In the genomic region with DNA sequence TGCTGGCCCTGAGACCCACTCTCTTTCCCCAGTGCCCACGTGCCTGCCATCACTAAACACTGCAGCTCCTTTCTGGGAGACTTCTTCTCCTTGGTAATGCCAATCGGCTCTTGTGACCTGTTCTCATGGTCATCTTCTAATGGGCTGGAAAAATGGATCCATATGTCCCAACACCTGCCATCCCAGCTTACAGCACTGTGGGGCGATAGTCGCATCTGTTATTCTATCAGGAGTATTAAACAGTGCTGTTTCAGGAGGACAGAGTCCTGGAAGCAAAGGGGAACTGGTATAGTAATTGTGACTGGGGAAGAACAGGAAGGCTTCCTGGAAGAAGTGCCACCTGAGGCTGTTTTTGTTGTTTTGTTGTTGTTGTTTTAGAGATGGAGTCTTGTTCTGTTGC, we compare ENCODE assay signal across 18 cellular contexts.
DNase-seq lines count a peak whose midpoint lies in the region; TF ChIP-seq lines count a peak whose summit lies in the region.
"Had no signal": no experiment of that assay in that cellular context is flagged by ENCODE, and none has a peak within 500 bp of the region (broad histone marks: within the 10 kb centered on the region; RNA-seq: fewer than 3 reads in every experiment).

No MANE protein-coding gene starts in this region.

- no peaks in the 10 kb centered on the region for H3K36me3 ChIP-seq in neural cell (ENCODE audit: insufficient read depth, low read length)
- H3K36me3 ChIP-seq: colonic mucosa, heart right ventricle, SJCRH30, upper lobe of right lung had no signal

- DNase-seq in NCI-H2171 treated with DMSO at 0.1 percent for 48 hours (lab: John Stamatoyannopoulos, UW) = peak; percentile 38
- no peak for DNase-seq in NCI-H2171 (lab: John Stamatoyannopoulos, UW)
- DNase-seq in G401 (ENCODE audit: low spot score) = peak; percentile 72
- DNase-seq in SW480 (ENCODE audit: low spot score) = peak; percentile 42
- no peak for DNase-seq in stimulated activated CD4-positive, alpha-beta T cell treated with anti-CD3 and anti-CD28 coated beads, Interleukin-15, amount 100 ng/mL, for 24 hours
- DNase-seq in NCI-H2081 treated with DMSO at 0.1 percent for 48 hours (lab: John Stamatoyannopoulos, UW) = no peak
- DNase-seq in NCI-H1694 treated with DMSO at 0.1 percent for 48 hours (lab: John Stamatoyannopoulos, UW) = no peak
- DNase-seq: activated naive CD8-positive, alpha-beta T cell treated with anti-CD3 and anti-CD28 coated beads for 36 hours; C1 segment of cervical spinal cord; colonic mucosa; heart right ventricle; HFFc6; naive B cell; NCI-H1092; NCI-H2029 treated with DMSO at 0.1 percent for 48 hours; SJCRH30; upper lobe of right lung had no signal

- in situ Hi-C loops in G401 (cut with HindIII; ENCODE audit: low sequenced_read_pairs) = no loop called here

- no peak for TF ChIP-seq EP300 in neural cell (conservative IDR thresholded peaks at IDR 0.05; ENCODE audit: poor library complexity, severe bottlenecking)

- H3K27me3 ChIP-seq in neural cell (ENCODE audit: insufficient read depth, low read depth, low read length) = no peaks in the 10 kb centered on the region
- H3K27me3 ChIP-seq: colonic mucosa, SJCRH30, upper lobe of right lung had no signal

- H3K27ac ChIP-seq in neural cell (ENCODE audit: low read length) = no peak overlapping the region
- H3K27ac ChIP-seq: colonic mucosa, heart right ventricle, SJCRH30, upper lobe of right lung had no signal

- TF ChIP-seq CTCF in neural cell (IDR thresholded peaks at IDR 0.05; ENCODE audit: poor library complexity, severe bottlenecking) = no peak

- H3K4me3 ChIP-seq in neural cell (ENCODE audit: low read length) = no peak overlapping the region
- H3K4me3 ChIP-seq: colonic mucosa, heart right ventricle, SJCRH30, upper lobe of right lung had no signal

- H3K9me2 ChIP-seq in neural cell (ENCODE audit: insufficient read depth, low read length) = no peaks in the 10 kb centered on the region

- no peaks in the 10 kb centered on the region for H3K79me2 ChIP-seq in neural cell (replicated peaks; ENCODE audit: insufficient read depth, low read length)

- H3K4me2 ChIP-seq in neural cell (ENCODE audit: low read length) = no peak overlapping the region

- H3F3A ChIP-seq in neural cell (ENCODE audit: insufficient read depth, low read length, poor library complexity, severe bottlenecking) = no peaks in the 10 kb centered on the region

- no peaks in the 10 kb centered on the region for H3K9me3 ChIP-seq in neural cell (ENCODE audit: low read length)
- H3K9me3 ChIP-seq: colonic mucosa, heart right ventricle, SJCRH30, upper lobe of right lung had no signal

- TF ChIP-seq RAD21 in neural cell (conservative IDR thresholded peaks at IDR 0.05) = peak; percentile 24

- no peak overlapping the region for H2AFZ ChIP-seq in neural cell (ENCODE audit: low read depth, low read length)

- no peak overlapping the region for H3K9ac ChIP-seq in neural cell (ENCODE audit: low read length)

- H4K20me1 ChIP-seq in neural cell (ENCODE audit: insufficient read depth) = no peaks in the 10 kb centered on the region

TF ChIP-seq in neural cell, 6 proteins besides CTCF, POLR2A, EP300 and RAD21:
- TF ChIP-seq MXI1 (conservative IDR thresholded peaks at IDR 0.05; ENCODE audit: poor library complexity, severe bottlenecking) (no peak), SMC3 (conservative IDR thresholded peaks at IDR 0.05; ENCODE audit: poor library complexity) (peak; percentile 20)

Comparison
In these comparisons a context has a peak if more than half of its experiments do, and no peak if none do; other contexts are left out.
1. DNase-seq: peak in NCI-H2171 treated with DMSO at 0.1 percent for 48 hours (single experiment), G401 (single experiment) and SW480 (single experiment); none in NCI-H2171 (single experiment), stimulated activated CD4-positive, alpha-beta T cell treated with anti-CD3 and anti-CD28 coated beads, Interleukin-15, amount 100 ng/mL, for 24 hours (single experiment), NCI-H2081 treated with DMSO at 0.1 percent for 48 hours (single experiment) and NCI-H1694 treated with DMSO at 0.1 percent for 48 hours (single experiment).